19 cellular contexts compared by ENCODE assay signal in the genomic region with DNA sequence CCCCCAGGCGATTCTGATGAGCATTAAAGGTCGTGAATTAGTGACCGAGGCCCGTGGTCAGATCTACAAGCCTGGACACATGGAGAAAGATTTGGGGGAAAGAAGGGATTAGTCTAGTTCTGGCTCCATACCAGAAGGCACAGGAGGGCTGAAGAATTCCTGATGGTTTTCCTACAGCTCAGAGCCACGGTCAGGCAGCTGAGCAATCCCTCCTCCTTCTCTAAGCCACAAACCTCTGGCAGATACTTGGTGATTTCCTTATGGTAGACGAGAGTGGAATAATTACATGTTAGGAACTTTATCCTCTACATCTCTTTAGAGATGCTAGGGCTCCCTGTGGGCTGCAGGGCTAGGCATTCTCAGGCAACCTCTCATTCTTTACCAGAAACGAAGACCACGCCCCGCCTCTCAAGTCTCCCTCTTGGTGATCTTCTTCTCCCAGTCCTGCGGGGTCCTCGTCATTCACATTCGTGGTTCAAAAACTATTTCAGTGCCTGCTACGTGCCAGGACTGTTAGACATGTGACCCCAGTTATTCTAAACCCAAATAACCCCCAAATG.
"Had no signal": no experiment of that assay in that cellular context is flagged by ENCODE, and none has a peak within 500 bp of the region (broad histone marks: within the 10 kb centered on the region; RNA-seq: fewer than 3 reads in every experiment).

No MANE protein-coding gene starts in this region.

- ATAC-seq: HepG2 had no signal

- H3K9ac ChIP-seq: SK-N-SH had no signal

- H3K9me2 ChIP-seq: SK-N-SH had no signal

- DNase-seq: IMR-90, Karpas-422, KG1, MG63, NCI-H1092, NCI-H1105 treated with DMSO at 0.1 percent for 48 hours, NCI-H1417 treated with DMSO at 0.1 percent for 48 hours, NCI-H146, NCI-H1694 treated with DMSO at 0.1 percent for 48 hours, NCI-H1930, NCI-H2081, NCI-H2107, NCI-H69, NCI-H774, SHP77, SK-N-SH, SW 1271 had no signal

- H3K4me3 ChIP-seq: MG63 had no signal

- H3K4me2 ChIP-seq: SK-N-SH had no signal

- H3K36me3 ChIP-seq: MG63 had no signal

- H3K27ac ChIP-seq: RWPE1 had no signal

- H3K9me3 ChIP-seq: MG63, SK-N-SH had no signal
